34 cellular contexts compared by ENCODE assay signal in the genomic region with DNA sequence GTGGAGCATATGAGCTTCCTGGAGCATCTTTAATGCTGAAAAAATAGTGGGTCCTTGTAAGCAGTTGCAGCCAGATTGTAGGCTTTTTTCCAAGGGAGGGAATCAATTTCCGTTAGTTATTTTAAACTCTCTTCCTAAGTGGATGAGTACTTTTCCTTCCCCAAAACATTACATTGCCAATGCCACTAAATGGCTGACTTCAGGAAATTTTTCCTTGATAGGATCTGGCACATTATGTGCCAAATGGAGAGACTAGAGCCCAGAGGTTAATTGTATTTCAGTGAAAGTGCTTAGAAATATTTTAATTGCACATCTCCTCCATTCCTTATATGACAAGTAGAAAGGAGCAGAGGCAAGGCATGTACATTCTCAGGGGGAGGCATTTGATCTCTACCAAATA.
"Had no signal": no experiment of that assay in that cellular context is flagged by ENCODE, and none has a peak within 500 bp of the region (broad histone marks: within the 10 kb centered on the region; RNA-seq: fewer than 3 reads in every experiment).

No MANE protein-coding gene starts in this region.

- H3K9ac ChIP-seq: KMS-11 had no signal

- H3K27ac ChIP-seq: KMS-11 had no signal

- H3K4me2 ChIP-seq: KMS-11 had no signal

- H3K27me3 ChIP-seq: MG63 had no signal

- DNase-seq: Karpas-422, Kasumi-1, KG1, MG63, MM.1S, MV-4-11, NCI-H1048, NCI-H1092, NCI-H1092 treated with DMSO at 0.1 percent for 48 hours, NCI-H1105, NCI-H1105 treated with DMSO at 0.1 percent for 48 hours, NCI-H1417, NCI-H1417 treated with DMSO at 0.1 percent for 48 hours, NCI-H1436, NCI-H1436 treated with DMSO at 0.1 percent for 48 hours, NCI-H146, NCI-H1694, NCI-H187, NCI-H187 treated with DMSO at 0.1 percent for 48 hours, NCI-H1930, NCI-H2029, NCI-H2029 treated with DMSO at 0.1 percent for 48 hours, NCI-H2081, NCI-H2081 treated with DMSO at 0.1 percent for 48 hours, NCI-H2107, NCI-H2171, NCI-H2171 treated with DMSO at 0.1 percent for 48 hours, NCI-H2227 treated with DMSO at 0.1 percent for 48 hours, NCI-H226, NCI-H345, NCI-H446 treated with DMSO at 0.1 percent for 48 hours, NCI-H510A, NCI-H510A treated with DMSO at 0.1 percent for 48 hours had no signal

- H3K4me3 ChIP-seq: MG63 had no signal
